Comparison of ENCODE assay signal across 8 cellular contexts in the genomic region with DNA sequence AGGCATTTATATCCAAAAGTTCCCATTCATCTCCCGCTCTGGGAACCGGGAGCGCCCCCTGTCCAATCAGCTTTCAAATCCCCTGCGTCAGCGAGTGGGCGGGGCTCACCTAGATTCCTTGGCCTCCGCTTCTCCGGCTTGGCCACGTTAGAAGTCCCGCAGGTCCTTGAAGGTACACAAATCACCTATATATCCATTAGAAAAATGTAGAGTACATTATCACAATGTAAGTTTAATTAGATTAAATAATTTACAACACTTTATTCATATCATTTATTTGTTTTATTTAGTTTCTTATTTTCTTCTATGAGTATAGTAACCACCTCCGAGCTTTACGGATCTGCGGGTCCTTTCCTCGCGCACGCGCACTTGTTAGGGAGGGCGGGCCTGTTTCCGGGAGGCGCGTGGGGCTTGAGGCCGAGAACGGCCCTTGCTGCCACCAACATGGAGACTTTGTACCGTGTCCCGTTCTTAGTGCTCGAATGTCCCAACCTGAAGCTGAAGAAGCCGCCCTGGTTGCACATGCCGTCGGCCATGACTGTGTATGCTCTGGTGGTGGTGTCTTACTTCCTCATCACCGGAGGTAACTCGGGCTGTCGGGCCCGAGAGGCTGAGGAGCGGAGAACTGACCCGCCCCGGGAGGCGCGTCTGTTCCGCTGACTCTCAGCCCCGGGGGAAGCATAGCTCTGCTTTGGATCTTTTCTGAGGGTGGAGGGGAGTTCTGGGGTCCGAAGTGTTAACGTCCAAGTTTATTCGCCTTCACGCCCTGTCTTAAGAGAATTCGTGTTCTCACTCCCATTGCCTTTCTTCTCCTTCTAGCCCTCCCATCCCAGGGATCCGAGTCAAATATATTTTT. TPM values are rescaled to one million over a fixed set of nuclear protein-coding genes. Genes with fewer than 3 reads are reported as not detected.
DNase-seq lines count a peak whose midpoint lies in the region; ATAC-seq, FAIRE-seq and TF ChIP-seq lines count a peak whose summit lies in the region.

A gene (plus strand): TSS at position 388 of the 856 bp plus-strand sequence. CDS start 57 bp downstream, at position 445.

- H4K8ac ChIP-seq in IMR-90 (ENCODE audit: low read depth in 2 of 2, low read length in 2 of 2) = peak within 1 kb of the TSS; percentile 79 to 87

- H3K79me2 ChIP-seq in endothelial cell of umbilical vein (ENCODE audit: control insufficient read depth, insufficient read depth, low read length) = peaks cover 48% of the 10 kb centered on the region

- H3K9me3 ChIP-seq in IMR-90 (ENCODE audit: control insufficient read depth, insufficient read depth, low read length) = no peaks in the 10 kb centered on the region
- H3K9me3 ChIP-seq in endothelial cell of umbilical vein (replicated peaks; ENCODE audit: control insufficient read depth, insufficient read depth, low read length) = no peaks in the 10 kb centered on the region

- H4K5ac ChIP-seq in IMR-90 (ENCODE audit: low read depth, low read length) = peak within 1 kb of the TSS; percentile 80

- peak within 1 kb of the TSS; percentile 92 for H4K91ac ChIP-seq in IMR-90 (ENCODE audit: insufficient read depth, low read depth, low read length)

- peak within 1 kb of the TSS; percentile 84 for H2BK5ac ChIP-seq in IMR-90 (ENCODE audit: low read depth, low read length, poor library complexity, severe bottlenecking)

- TF ChIP-seq CTCF in IMR-90 (conservative IDR thresholded peaks at IDR 0.05; ENCODE audit: low read depth, low read length) (0 out of 2 replicates have a peak, but pooled peaks have one; percentile 11), endothelial cell of umbilical vein (IDR thresholded peaks at IDR 0.05; ENCODE audit: extremely low read depth in 1 of 2, insufficient read depth in 1 of 2, low read depth in 1 of 2, low read length in 2 of 2) (no peak)

- POLR2A ChIA-PET in IMR-90 (lab: Charles Lee; ENCODE audit: unreplicated experiment) (interaction anchor here (0.6 kb wide), 2 partner anchors 36 to 658 kb away, joined by 3 to 4 read pairs; no protein-coding TSS in a partner anchor), endothelial cell of umbilical vein (lab: Charles Lee) (interaction anchor here (1.2 to 1.9 kb wide), 4 partner anchors 22 to 30 kb away, joined by 3 to 14 read pairs (median 8); a partner anchor contains a TSS)

- H3K4me1 ChIP-seq in IMR-90 (ENCODE audit: control insufficient read depth, insufficient read depth, low read length) (no peaks in the 10 kb centered on the region), endothelial cell of umbilical vein (ENCODE audit: control insufficient read depth, extremely low read depth, insufficient read depth, low read length) (peaks cover 13% of the 10 kb centered on the region)

- DNase-seq in DMS 273 (lab: John Stamatoyannopoulos, UW; ENCODE audit: unreplicated experiment) = peak; percentile 96
- peak; percentile 97 for DNase-seq in IMR-90
- DNase-seq in OCI-M1 (lab: John Stamatoyannopoulos, UW) = peak; percentile 97
- DNase-seq in activated T-cell treated with anti-CD3 and anti-CD28 coated beads for 24 hours (ENCODE audit: low read depth) = peak; percentile 88
- peak; percentile 95 for DNase-seq in endothelial cell of umbilical vein (ENCODE audit: low read depth, low spot score)
- DNase-seq in midbrain (lab: John Stamatoyannopoulos, UW) = peak; percentile 95
- DNase-seq in stimulated activated CD8-positive, alpha-beta memory T cell treated with anti-CD3 and anti-CD28 coated beads, Interleukin-2, amount 100 ng/mL, for 1 hour (ENCODE audit: low read depth in 2 of 2) = peak; percentile 84 to 87

- H3K36me3 ChIP-seq in IMR-90 (ENCODE audit: control insufficient read depth, insufficient read depth, low read length) (no peaks in the 10 kb centered on the region), endothelial cell of umbilical vein (ENCODE audit: control insufficient read depth in 2 of 2, extremely low read depth in 1 of 2, insufficient read depth in 2 of 2, low read length in 2 of 2) (no peaks in the 10 kb centered on the region)

- H3K9ac ChIP-seq in IMR-90 (ENCODE audit: low read depth, low read length) = peak within 1 kb of the TSS; percentile 98
- peak within 1 kb of the TSS; percentile 100 for H3K9ac ChIP-seq in endothelial cell of umbilical vein (replicated peaks; ENCODE audit: extremely low read depth, insufficient read depth, low read length)

- TSS peak; percentile 89 for BruUV-seq in IMR-90 (replicated peaks; lab: Mats Ljungman, UMichigan)
- TSS peak; percentile 77 for BruUV-seq in endothelial cell of umbilical vein (replicated peaks; lab: Mats Ljungman, UMichigan)

- FAIRE-seq in endothelial cell of umbilical vein (lab: Jason Lieb, UNC) = peak; percentile 89

- H3K4ac ChIP-seq in IMR-90 (ENCODE audit: low read depth, low read length) = peak within 1 kb of the TSS; percentile 88

- ATAC-seq in GM21528 (IDR thresholded peaks at IDR 0.05; ENCODE audit: low FRiP score, unreplicated experiment) (peak; percentile 94), IMR-90 (ENCODE audit: low read depth) (peak; percentile 95)

- peak within 1 kb of the TSS; percentile 94 for H2AK9ac ChIP-seq in IMR-90 (replicated peaks; ENCODE audit: low read depth, low read length, poor library complexity)

- H3K27me3 ChIP-seq in IMR-90 (ENCODE audit: control insufficient read depth, insufficient read depth, low read length) (no peaks in the 10 kb centered on the region), endothelial cell of umbilical vein (ENCODE audit: control insufficient read depth in 2 of 2, insufficient read depth in 2 of 2, low read length in 2 of 2) (no peaks in the 10 kb centered on the region)

- intact Hi-C loops in IMR-90 (cut with micrococcal nuclease) = loop anchor here (1.0 kb wide), 1 partner anchor 30 kb away; a partner anchor contains a TSS
- intact Hi-C loops in endothelial cell of umbilical vein (cut with micrococcal nuclease) = loop anchor here (1.0 to 5.0 kb wide), 3 partner anchors 30 to 1882 kb away; a partner anchor contains a TSS

- H4K20me1 ChIP-seq in IMR-90 (ENCODE audit: insufficient read depth, low read length) (peaks cover 8% of the 10 kb centered on the region; the same call in 1 of the 2 replicates), endothelial cell of umbilical vein (replicated peaks; ENCODE audit: control insufficient read depth, extremely low read depth, insufficient read depth, low read length) (no peaks in the 10 kb centered on the region)

- 0 out of 2 replicates have a peak within 1 kb of the TSS, but pooled peaks have one; percentile 11 for H2BK20ac ChIP-seq in IMR-90 (ENCODE audit: low read depth, low read length)

- H3K79me1 ChIP-seq in IMR-90 (ENCODE audit: low read depth in 1 of 2, low read length in 2 of 2) = peaks cover 0 to 24% of the 10 kb centered on the region in 2 experiments; a peak in 3 of 4 replicates

- H3K18ac ChIP-seq in IMR-90 (ENCODE audit: low read depth, low read length) = peak within 1 kb of the TSS; percentile 62

- H3K56ac ChIP-seq in IMR-90 (ENCODE audit: extremely low read depth, insufficient read depth, low read length) = peak within 1 kb of the TSS; percentile 91

- H3K14ac ChIP-seq in IMR-90 (replicated peaks; ENCODE audit: low read depth, low read length) = peak within 1 kb of the TSS; percentile 95

- WGBS in IMR-90 (ENCODE audit: extremely low coverage in 2 of 2, insufficient read length in 1 of 2), 2 experiments = no CpG with 5 or more reads among the region's 46 CpGs

- H2BK120ac ChIP-seq in IMR-90 (ENCODE audit: low read depth, low read length) = peak within 1 kb of the TSS; percentile 52; the same call in 1 of the 2 replicates

- H2BK15ac ChIP-seq in IMR-90 (ENCODE audit: low read depth, low read length) = 0 out of 3 replicates have a peak within 1 kb of the TSS, but pooled peaks have one; percentile 34

- peak within 1 kb of the TSS; percentile 94 for H3K23ac ChIP-seq in IMR-90 (ENCODE audit: low read depth, low read length)

- H2AFZ ChIP-seq in IMR-90 (replicated peaks; ENCODE audit: low read length, poor library complexity) = peak within 1 kb of the TSS; percentile 89
- H2AFZ ChIP-seq in endothelial cell of umbilical vein (ENCODE audit: low read depth, low read length) = peak within 1 kb of the TSS; percentile 78

- TF ChIP-seq RAD21 in IMR-90 (IDR thresholded peaks at IDR 0.05; ENCODE audit: low read length) = no peak

- H3K9me1 ChIP-seq in IMR-90 (ENCODE audit: insufficient read depth, low read length) = no peaks in the 10 kb centered on the region
- H3K9me1 ChIP-seq in endothelial cell of umbilical vein (replicated peaks; ENCODE audit: control insufficient read depth, extremely low read depth, insufficient read depth, low read length) = no peaks in the 10 kb centered on the region

- peak within 1 kb of the TSS; percentile 90 for H2AK5ac ChIP-seq in IMR-90 (ENCODE audit: low read depth, low read length)

- CTCF ChIA-PET in IMR-90 (lab: Yijun Ruan, JAX) = no interaction called here
- CTCF ChIA-PET in endothelial cell of umbilical vein (lab: Charles Lee) = interaction anchor here (0.9 to 2.5 kb wide), 3 partner anchors 30 to 632 kb away, joined by 3 to 9 read pairs (median 3); a partner anchor contains a TSS

- H3K27ac ChIP-seq in IMR-90 (ENCODE audit: insufficient read depth, low read length) (peak within 1 kb of the TSS; percentile 95), endothelial cell of umbilical vein (ENCODE audit: insufficient read depth, low read depth, low read length) (peak within 1 kb of the TSS; percentile 88)

- in situ Hi-C loops in IMR-90 (cut with MboI; ENCODE audit: low sequenced_read_pairs) = no loop called here

- peak within 1 kb of the TSS; percentile 90 for H3K4me3 ChIP-seq in IMR-90 (ENCODE audit: insufficient read depth, low read depth, low read length)
- peak within 1 kb of the TSS; percentile 95 to 99 (median 96) for H3K4me3 ChIP-seq in endothelial cell of umbilical vein (replicated peaks in 1 of 3; ENCODE audit: insufficient read depth in 1 of 3, low read depth in 1 of 3, low read length in 3 of 3)

- peak; percentile 84 for TF ChIP-seq POLR2A in IMR-90 (IDR thresholded peaks at IDR 0.05; ENCODE audit: low read depth, low read length)
- TF ChIP-seq POLR2A in endothelial cell of umbilical vein (IDR thresholded peaks at IDR 0.05; ENCODE audit: low read depth, low read length) = peak; percentile 87

- H3K4me2 ChIP-seq in IMR-90 (ENCODE audit: low read depth, low read length) (peak within 1 kb of the TSS; percentile 76), endothelial cell of umbilical vein (ENCODE audit: insufficient read depth, low read length) (peak within 1 kb of the TSS; percentile 97)

- dilution Hi-C loops in IMR-90 (cut with HindIII; ENCODE audit: low sequenced_read_pairs, unreplicated experiment) = no loop called here
- dilution Hi-C loops in endothelial cell of umbilical vein (cut with MboI; ENCODE audit: extremely low pct_ligation_motif_present, low sequenced_read_pairs) = no loop called here

RNA-seq across cellular contexts. Expression of the gene that starts here (rescaled TPM):
- total RNA-seq in IMR-90 (2012; rRNA removed) (479 and 13,576 TPM in 2 replicates), endothelial cell of umbilical vein (196 and 209 TPM in 2 replicates)
- polyA plus RNA-seq in IMR-90 (2012; rRNA removed) (131 and 173 TPM in 2 replicates), endothelial cell of umbilical vein (200 and 310 TPM in 2 replicates)
- 110 and 190 TPM in 2 replicates for polyA plus RNA-seq in IMR-90 (2012; cell fraction: cytosol; rRNA removed)
- 18.7 and 66.9 TPM in 2 replicates for polyA plus RNA-seq in IMR-90 (2012; cell fraction: nucleus; rRNA removed; ENCODE audit: low replicate concordance)
- 191 and 192 TPM in 2 replicates for polyA plus RNA-seq in endothelial cell of umbilical vein (2011; cell fraction: cytosol; rRNA removed)
- polyA plus RNA-seq in endothelial cell of umbilical vein (2011; cell fraction: nucleus; rRNA removed) = 73.7 and 75.3 TPM in 2 replicates
- polyA plus RNA-seq in endothelial cell of umbilical vein (2012) = 243 and 289 TPM in 2 replicates
- polyA minus RNA-seq in endothelial cell of umbilical vein = 162 and 178 TPM in 2 replicates
- polyA minus RNA-seq in endothelial cell of umbilical vein (2011; cell fraction: cytosol; rRNA and poly(A)+ RNA removed) = 28.0 TPM
- 32.5 and 49.3 TPM in 2 replicates for polyA minus RNA-seq in endothelial cell of umbilical vein (2011; cell fraction: nucleus; rRNA and poly(A)+ RNA removed)

Comparison
In these comparisons a context has a peak if more than half of its experiments do, and no peak if none do; other contexts are left out.
1. Peak in every context shown above with its lines: DNase-seq, ATAC-seq, H3K4me3 ChIP-seq and H3K27ac ChIP-seq.